In the genomic region with DNA sequence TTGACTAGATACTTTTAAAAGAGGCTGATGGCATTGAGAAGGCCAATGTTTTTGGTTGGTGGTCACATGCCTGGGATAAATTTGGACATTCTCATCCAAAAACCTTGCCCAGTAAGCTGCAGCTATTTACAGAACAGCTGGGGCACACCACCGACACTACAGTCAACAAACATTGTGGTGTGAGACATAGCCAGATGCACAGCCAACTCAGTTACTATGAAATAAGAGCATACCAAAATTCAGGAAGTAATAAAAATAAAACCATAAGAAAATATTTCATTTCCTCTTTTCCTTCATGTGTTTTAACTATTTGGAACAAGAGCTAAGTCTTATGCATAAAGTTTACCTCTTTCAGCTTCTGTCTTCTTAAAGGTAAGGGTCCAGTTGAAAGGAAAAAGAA, we compare ENCODE assay signal across 9 cellular contexts. TPM values are rescaled to one million over a fixed set of nuclear protein-coding genes. Genes with fewer than 3 reads are reported as not detected.
DNase-seq lines count a peak whose midpoint lies in the region; ATAC-seq and TF ChIP-seq lines count a peak whose summit lies in the region.
"Had no signal": no experiment of that assay in that cellular context is flagged by ENCODE, and none has a peak within 500 bp of the region (broad histone marks: within the 10 kb centered on the region; RNA-seq: fewer than 3 reads in every experiment).

No MANE protein-coding gene starts in this region.

- peak overlapping the region in 1 of 8 donors; percentile 15 for H3K4me3 ChIP-seq in spleen

- 20 to 55% (median 43%) methylated on average over 1 of the region's 1 CpG for WGBS in spleen, 5 donors

- TF ChIP-seq CTCF in osteocyte (IDR thresholded peaks at IDR 0.05) (no peak), spleen (IDR thresholded peaks at IDR 0.05 in 8 of 11, conservative IDR thresholded peaks at IDR 0.05 in 3 of 11) (no peak)

- peaks cover 0 to 14% (median 0%) of the 10 kb centered on the region in 8 donors for H3K9me3 ChIP-seq in spleen

- H3K27ac ChIP-seq in spleen = peak overlapping the region in 3 of 8 donors; percentile 16 to 39 (median 18)

- H3K9me3 Mint-ChIP-seq in osteocyte (ENCODE audit: unreplicated experiment) = peaks cover 4% of the 10 kb centered on the region

- no peak for TF ChIP-seq POLR2A in spleen (IDR thresholded peaks at IDR 0.05)

- peak; percentile 58 for ATAC-seq in GM18907 (IDR thresholded peaks at IDR 0.05; ENCODE audit: unreplicated experiment)
- ATAC-seq in HG02885 (IDR thresholded peaks at IDR 0.05; ENCODE audit: poor library complexity, unreplicated experiment) = peak; percentile 77
- no peak for ATAC-seq in HG02970 (IDR thresholded peaks at IDR 0.05; ENCODE audit: low FRiP score, unreplicated experiment)

- H3K27ac Mint-ChIP-seq in osteocyte (ENCODE audit: unreplicated experiment) = peak overlapping the region; percentile 65

- intact Hi-C loops in spleen (cut with DNase I; ENCODE audit: low total_unique reads) = no loop called here

- H3K36me3 Mint-ChIP-seq in osteocyte (ENCODE audit: unreplicated experiment) = peaks cover 13% of the 10 kb centered on the region

- H3K4me1 ChIP-seq in spleen = peaks cover 13 to 60% (median 34%) of the 10 kb centered on the region in 6 donors

- no peak overlapping the region for H3K4me3 Mint-ChIP-seq in osteocyte (ENCODE audit: unreplicated experiment)

- H3K36me3 ChIP-seq in spleen = peaks cover 0 to 67% (median 6%) of the 10 kb centered on the region in 6 donors

- no peaks in the 10 kb centered on the region for H3K27me3 ChIP-seq in spleen (replicated peaks in 1 of 7)

- peak; percentile 76 for DNase-seq in NOMO-1 treated with dmso at 0.1 percent for 144 hours (lab: John Stamatoyannopoulos, UW; ENCODE audit: unreplicated experiment)
- DNase-seq in osteocyte (ENCODE audit: extremely low spot score, unreplicated experiment) = no peak
- no peak for DNase-seq in spleen
- no peak for DNase-seq in NCI-H524 treated with DMSO at 0.1 percent for 48 hours (lab: John Stamatoyannopoulos, UW)
- no peak for DNase-seq in iPS-NIHi11 (ENCODE audit: low spot score)
- DNase-seq: NCI-H2029 treated with DMSO at 0.1 percent for 48 hours had no signal

- H3K27me3 Mint-ChIP-seq in osteocyte (ENCODE audit: unreplicated experiment) = no peaks in the 10 kb centered on the region

- H3K4me1 Mint-ChIP-seq in osteocyte (ENCODE audit: unreplicated experiment) = peaks cover 29% of the 10 kb centered on the region

RNA-seq across cellular contexts. Expression of a gene that starts 8.8 kb away (rescaled TPM):
- 11.9 and 15.9 TPM in 2 replicates for total RNA-seq in osteocyte
- 10 to 100 TPM; 41.4 to 73.5 (median 48.7) TPM for total RNA-seq in spleen
- 10 to 100 TPM; 13.4 to 18.3 (median 14.2) TPM for polyA plus RNA-seq in spleen
